In genomic region chr13:30936920-30937319, GRCh38 we compare ENCODE assay signal across 24 cellular contexts. TPM values are rescaled to one million over a fixed set of nuclear protein-coding genes. Genes with fewer than 3 reads are reported as not detected.
"Had no signal": no experiment of that assay in that cellular context is flagged by ENCODE, and none has a peak within 500 bp of the region (broad histone marks: within the 10 kb centered on the region; RNA-seq: fewer than 3 reads in every experiment).

No MANE protein-coding gene starts in this region.

- ATAC-seq: Panc1, PC-3 had no signal

- DNase-seq: KBM-7, MV-4-11, NCI-H1048, NCI-H1105 treated with DMSO at 0.1 percent for 48 hours, NCI-H1417 treated with DMSO at 0.1 percent for 48 hours, NCI-H146, NCI-H1694 treated with DMSO at 0.1 percent for 48 hours, NCI-H2029, NCI-H2081 treated with DMSO at 0.1 percent for 48 hours, NCI-H226, NCI-H446, NCI-H510A, NCI-H524 treated with DMSO at 0.1 percent for 48 hours, NCI-H69, NCI-H774, PC-3, SHP77, SK-N-SH had no signal

RNA-seq across cellular contexts. Expression of gene TEX26, which starts 4.5 kb away (rescaled TPM):
- total RNA-seq: HT-29, LHCN-M2, MCF 10A, OCI-LY7, PC-3, SK-MEL-5 had no signal

RNA-seq across cellular contexts. Expression of gene MEDAG, which starts 30.8 kb away (rescaled TPM):
- total RNA-seq: HT-29, MCF 10A, PC-3, SK-MEL-5 had no signal
